Comparison of ENCODE assay signal across 2 cellular contexts in genomic region chr9:93820667-93821306, GRCh38.
TF ChIP-seq lines count a peak whose summit lies in the region.

No MANE protein-coding gene starts in this region.

TF ChIP-seq in HEK293, 187 proteins besides CTCF, POLR2A, EP300 and RAD21 (continued from another document):
- TF ChIP-seq PRDM10 (tag by site-specific recombination; IDR thresholded peaks at IDR 0.05), result peak; percentile 66

TF ChIP-seq in K562, 482 proteins besides CTCF, POLR2A, EP300 and RAD21:
- TF ChIP-seq E2F8 (IDR thresholded peaks at IDR 0.05; ENCODE audit: low read depth, partially characterized antibody), result no peak
- peak; percentile 19 for TF ChIP-seq CTCFL (IDR thresholded peaks at IDR 0.05; ENCODE audit: borderline replicate concordance, insufficient read depth, low read depth, low read length, poor library complexity, severe bottlenecking)
- TF ChIP-seq PRDM10 (IDR thresholded peaks at IDR 0.05; ENCODE audit: partially characterized antibody), result peak; percentile 79
